In the genomic region with DNA sequence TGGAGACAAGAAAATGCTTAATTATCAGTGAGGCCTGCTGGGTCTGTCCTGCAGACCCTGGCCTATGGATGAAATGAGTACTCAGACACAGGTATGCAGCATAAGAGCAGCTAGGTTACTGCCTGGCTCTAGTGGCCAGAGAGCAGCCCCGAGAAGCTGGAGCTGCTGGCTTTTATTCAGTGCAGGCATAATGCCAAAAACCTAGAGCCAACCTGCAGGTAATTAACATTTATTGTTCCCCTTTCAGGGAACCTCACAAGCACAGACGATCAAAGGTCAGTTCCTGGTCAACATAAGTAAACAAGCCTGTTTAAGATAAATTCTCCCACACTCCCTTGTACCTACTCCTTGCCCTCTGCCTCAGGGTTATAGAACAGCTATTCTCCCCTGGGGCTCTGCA, we compare ENCODE assay signal across 16 cellular contexts. TPM values are rescaled to one million over a fixed set of nuclear protein-coding genes. Genes with fewer than 3 reads are reported as not detected.
DNase-seq lines count a peak whose midpoint lies in the region; ATAC-seq and TF ChIP-seq lines count a peak whose summit lies in the region.
"Had no signal": no experiment of that assay in that cellular context is flagged by ENCODE, and none has a peak within 500 bp of the region (broad histone marks: within the 10 kb centered on the region; RNA-seq: fewer than 3 reads in every experiment).

No MANE protein-coding gene starts in this region.

- H3K4me1 Mint-ChIP-seq in activated T-cell treated with anti-CD3 and anti-CD28 coated beads, Interleukin-2, amount 50 U/mL, for 24 hours (ENCODE audit: low read depth), result peaks cover 6% of the 10 kb centered on the region
- H3K4me1 Mint-ChIP-seq: H9 had no signal

- H3K4me3 ChIP-seq in HEK293 (ENCODE audit: low read depth, low read length) (no peak overlapping the region), body of pancreas (no peak overlapping the region), mucosa of descending colon (no peak overlapping the region)

- DNase-seq in DMS53 (lab: John Stamatoyannopoulos, UW), result peak; percentile 61
- peak in 3 of 4 donors; percentile 35 to 52 (median 47) for DNase-seq in body of pancreas
- DNase-seq in mucosa of descending colon, result peak in 1 of 3 donors; percentile 59
- DNase-seq in activated T-cell treated with anti-CD3 and anti-CD28 coated beads, Interleukin-2, amount 50 U/mL, for 24 hours, result no peak
- DNase-seq: CD8-positive, alpha-beta memory T cell; H9; MV-4-11; NCI-H146; NCI-H2081 treated with DMSO at 0.1 percent for 48 hours; NCI-H345 had no signal

- no peak overlapping the region for H3K27ac Mint-ChIP-seq in activated T-cell treated with anti-CD3 and anti-CD28 coated beads, Interleukin-2, amount 50 U/mL, for 24 hours
- H3K27ac Mint-ChIP-seq: H9, IgD-negative memory B cell had no signal

- no peak for TF ChIP-seq POLR2A in body of pancreas (IDR thresholded peaks at IDR 0.05)

- ATAC-seq in body of pancreas, result no peak
- ATAC-seq in mucosa of descending colon, result peak; percentile 42
- ATAC-seq in GM18498 (IDR thresholded peaks at IDR 0.05; ENCODE audit: unreplicated experiment), result no peak
- no peak for ATAC-seq in HG03025 (IDR thresholded peaks at IDR 0.05; ENCODE audit: low FRiP score, unreplicated experiment)

- intact Hi-C loops in body of pancreas (cut with DNase I), result no loop called here
- intact Hi-C loops in mucosa of descending colon (cut with DNase I, micrococcal nuclease), result no loop called here

- H3K9me3 ChIP-seq in HEK293 (ENCODE audit: control insufficient read depth, insufficient read depth, low read depth, low read length) (no peaks in the 10 kb centered on the region), body of pancreas (no peaks in the 10 kb centered on the region), mucosa of descending colon (no peaks in the 10 kb centered on the region)

- 5 to 8% methylated on average over 2 of the region's 2 CpGs for WGBS in body of pancreas, 2 donors

- H3K36me3 ChIP-seq in HEK293 (ENCODE audit: control insufficient read depth in 2 of 2, insufficient read depth in 1 of 2, low read length in 2 of 2) (peaks cover 0 to 89% of the 10 kb centered on the region in 2 experiments; a peak in 2 of 3 replicates), body of pancreas (replicated peaks in 1 of 2; ENCODE audit: insufficient read depth in 1 of 2, low read depth in 2 of 2) (peaks cover 0 to 3% of the 10 kb centered on the region in 2 donors), mucosa of descending colon (ENCODE audit: low read depth) (no peaks in the 10 kb centered on the region)

- H3K27ac ChIP-seq in HEK293 (ENCODE audit: extremely low read depth, low read depth, low read length) (no peak overlapping the region), body of pancreas (no peak overlapping the region)

- no peak overlapping the region for H3K4me3 Mint-ChIP-seq in activated T-cell treated with anti-CD3 and anti-CD28 coated beads, Interleukin-2, amount 50 U/mL, for 24 hours
- H3K4me3 Mint-ChIP-seq: H9, IgD-negative memory B cell had no signal

- H3K9me3 Mint-ChIP-seq in activated T-cell treated with anti-CD3 and anti-CD28 coated beads, Interleukin-2, amount 50 U/mL, for 24 hours, result no peaks in the 10 kb centered on the region
- H3K9me3 Mint-ChIP-seq: CD8-positive, alpha-beta memory T cell had no signal

- no peaks in the 10 kb centered on the region for H3K27me3 ChIP-seq in body of pancreas

- H3K4me1 ChIP-seq in HEK293 (ENCODE audit: control insufficient read depth, insufficient read depth, low read length), result no peaks in the 10 kb centered on the region
- peaks cover 10% of the 10 kb centered on the region for H3K4me1 ChIP-seq in body of pancreas
- H3K4me1 ChIP-seq in mucosa of descending colon (ENCODE audit: low read depth), result peaks cover 5% of the 10 kb centered on the region

- POLR2A ChIA-PET in HEK293 (lab: Yijun Ruan, JAX), result no interaction called here

- H3K27me3 Mint-ChIP-seq in activated T-cell treated with anti-CD3 and anti-CD28 coated beads, Interleukin-2, amount 50 U/mL, for 24 hours, result peaks cover 8% of the 10 kb centered on the region
- H3K27me3 Mint-ChIP-seq: IgD-negative memory B cell had no signal

- CTCF ChIA-PET in HEK293 (lab: Yijun Ruan, JAX), result interaction anchor here (1.0 kb wide), 1 partner anchor 12 kb away, joined by 3 read pairs; no protein-coding TSS in a partner anchor

- no peak for TF ChIP-seq CTCF in HEK293 (tag by site-specific recombination; IDR thresholded peaks at IDR 0.05)
- TF ChIP-seq CTCF in body of pancreas (IDR thresholded peaks at IDR 0.05), result no peak
- no peak for TF ChIP-seq CTCF in mucosa of descending colon (IDR thresholded peaks at IDR 0.05)

- peaks cover 35% of the 10 kb centered on the region for H3K36me3 Mint-ChIP-seq in activated T-cell treated with anti-CD3 and anti-CD28 coated beads, Interleukin-2, amount 50 U/mL, for 24 hours (ENCODE audit: low read depth)

TF ChIP-seq in HEK293, 187 proteins besides CTCF, POLR2A, EP300 and RAD21:
- peak; percentile 52 for TF ChIP-seq SETDB1 (IDR thresholded peaks at IDR 0.05; ENCODE audit: insufficient read length, low read length)
- TF ChIP-seq TRIM28 (IDR thresholded peaks at IDR 0.05; ENCODE audit: borderline replicate concordance, low read length), result peak; percentile 85; the same call in 1 of the 2 replicates
- TF ChIP-seq ZFP3 (tag by site-specific recombination; IDR thresholded peaks at IDR 0.05; ENCODE audit: low read depth), result no peak

RNA-seq across cellular contexts. Expression of a gene that starts 13.3 kb away (rescaled TPM):
- total RNA-seq in body of pancreas (10 to 100 TPM; 39.7 to 49.4 TPM), mucosa of descending colon (10 to 100 TPM; 38.7 to 84.3 (median 54.7) TPM)

RNA-seq across cellular contexts. Expression of a gene that starts 49.0 kb away (rescaled TPM):
- total RNA-seq in body of pancreas (1 to 10 TPM; 7.8 to 8.2 TPM), mucosa of descending colon (10 to 100 TPM; 29.1 to 36.9 (median 34.0) TPM)

RNA-seq across cellular contexts. Expression of a gene that starts 57.9 kb away (rescaled TPM):
- not detected for total RNA-seq in body of pancreas
- total RNA-seq in mucosa of descending colon, result not detected
- total RNA-seq: CD8-positive, alpha-beta memory T cell; H9; LHCN-M2; SK-MEL-5 had no signal
